12 cellular contexts compared by ENCODE assay signal in genomic region chr11:79173615-79174014, GRCh38.
DNase-seq lines count a peak whose midpoint lies in the region; ATAC-seq and TF ChIP-seq lines count a peak whose summit lies in the region.
"Had no signal": no experiment of that assay in that cellular context is flagged by ENCODE, and none has a peak within 500 bp of the region (broad histone marks: within the 10 kb centered on the region; RNA-seq: fewer than 3 reads in every experiment).

No MANE protein-coding gene starts in this region.

- intact Hi-C loops in testis (cut with DNase I; ENCODE audit: low total_unique reads): no loop called here
- intact Hi-C loops in lower leg skin (cut with DNase I; ENCODE audit: low total_unique reads): no loop called here

- 49 to 53% methylated on average over 5 of the region's 5 CpGs for WGBS in testis, 2 donors
- 45 to 67% methylated on average over 5 of the region's 5 CpGs for WGBS in lower leg skin, 2 donors

- no peaks in the 10 kb centered on the region for H3K27me3 ChIP-seq in testis
- H3K27me3 ChIP-seq: foreskin keratinocyte had no signal

- TF ChIP-seq POLR2A in testis (IDR thresholded peaks at IDR 0.05) (no peak), lower leg skin (IDR thresholded peaks at IDR 0.05) (no peak)

- H3K4me1 ChIP-seq in testis: peaks cover 7% of the 10 kb centered on the region

- H3K9me3 ChIP-seq in testis: no peaks in the 10 kb centered on the region

- ATAC-seq in GM19023 (IDR thresholded peaks at IDR 0.05; ENCODE audit: unreplicated experiment): no peak

- no peaks in the 10 kb centered on the region for H3K36me3 ChIP-seq in testis (ENCODE audit: low read depth, missing control alignments)

- peak; percentile 40 for DNase-seq in SIG-M5 treated with dmso at 0.1 percent for 504 hours (lab: John Stamatoyannopoulos, UW; ENCODE audit: unreplicated experiment)
- no peak for DNase-seq in SIG-M5 (lab: John Stamatoyannopoulos, UW)
- peak; percentile 62 for DNase-seq in choroid plexus epithelial cell (ENCODE audit: low read depth)
- DNase-seq in kidney tubule cell (ENCODE audit: low spot score): peak; percentile 55
- peak; percentile 26 for DNase-seq in testis
- no peak for DNase-seq in lower leg skin (ENCODE audit: low spot score in 2 of 2)
- DNase-seq in OCI-M1 (lab: John Stamatoyannopoulos, UW): no peak
- DNase-seq: activated CD4-positive, alpha-beta T cell treated with anti-CD3 and anti-CD28 coated beads, Interleukin-2, amount 10 ng/mL, durations not matched to agents 24 days and 14 days; foreskin keratinocyte; NCI-H1105; RPMI8226 had no signal

- H3K27ac ChIP-seq in testis: peak overlapping the region in 1 of 2 donors; percentile 58
- H3K27ac ChIP-seq: foreskin keratinocyte had no signal

- TF ChIP-seq CTCF in choroid plexus epithelial cell (conservative IDR thresholded peaks at IDR 0.05; ENCODE audit: low read depth, low read length) (no peak), testis (IDR thresholded peaks at IDR 0.05) (no peak), lower leg skin (IDR thresholded peaks at IDR 0.05) (no peak)

- no peak overlapping the region for H3K4me3 ChIP-seq in choroid plexus epithelial cell (ENCODE audit: low read depth, low read length)
- H3K4me3 ChIP-seq in testis: no peak overlapping the region
- H3K4me3 ChIP-seq in lower leg skin (ENCODE audit: low read depth, poor library complexity, severe bottlenecking): no peak overlapping the region

Comparison
In these comparisons a context has a peak if more than half of its experiments do, and no peak if none do; other contexts are left out.
1. DNase-seq: peak in SIG-M5 treated with dmso at 0.1 percent for 504 hours (single experiment), choroid plexus epithelial cell (single experiment), kidney tubule cell (single experiment) and testis (single experiment); none in SIG-M5 (single experiment), lower leg skin (0 of 2) and OCI-M1 (single experiment).